ENCODE assay signal across 1 cellular context in genomic region chr15:66779331-66780009, GRCh38.
TF ChIP-seq lines count a peak whose summit lies in the region.

No MANE protein-coding gene starts in this region.

TF ChIP-seq in A549, 52 proteins besides CTCF, POLR2A, EP300 and RAD21 (continued from another document):
- TF ChIP-seq BCL3 (IDR thresholded peaks at IDR 0.05) (no peak), GATA3 (IDR thresholded peaks at IDR 0.05; ENCODE audit: borderline replicate concordance) (no peak), CBX8 (IDR thresholded peaks at IDR 0.05) (no peak), NFE2L2 (conservative IDR thresholded peaks at IDR 0.05; ENCODE audit: low read length) (no peak), KDM5A (IDR thresholded peaks at IDR 0.05) (no peak), HDAC2 (IDR thresholded peaks at IDR 0.05) (no peak), ELK1 (IDR thresholded peaks at IDR 0.05; ENCODE audit: low read depth, low read length) (no peak)
